8 cellular contexts compared by ENCODE assay signal in the genomic region with DNA sequence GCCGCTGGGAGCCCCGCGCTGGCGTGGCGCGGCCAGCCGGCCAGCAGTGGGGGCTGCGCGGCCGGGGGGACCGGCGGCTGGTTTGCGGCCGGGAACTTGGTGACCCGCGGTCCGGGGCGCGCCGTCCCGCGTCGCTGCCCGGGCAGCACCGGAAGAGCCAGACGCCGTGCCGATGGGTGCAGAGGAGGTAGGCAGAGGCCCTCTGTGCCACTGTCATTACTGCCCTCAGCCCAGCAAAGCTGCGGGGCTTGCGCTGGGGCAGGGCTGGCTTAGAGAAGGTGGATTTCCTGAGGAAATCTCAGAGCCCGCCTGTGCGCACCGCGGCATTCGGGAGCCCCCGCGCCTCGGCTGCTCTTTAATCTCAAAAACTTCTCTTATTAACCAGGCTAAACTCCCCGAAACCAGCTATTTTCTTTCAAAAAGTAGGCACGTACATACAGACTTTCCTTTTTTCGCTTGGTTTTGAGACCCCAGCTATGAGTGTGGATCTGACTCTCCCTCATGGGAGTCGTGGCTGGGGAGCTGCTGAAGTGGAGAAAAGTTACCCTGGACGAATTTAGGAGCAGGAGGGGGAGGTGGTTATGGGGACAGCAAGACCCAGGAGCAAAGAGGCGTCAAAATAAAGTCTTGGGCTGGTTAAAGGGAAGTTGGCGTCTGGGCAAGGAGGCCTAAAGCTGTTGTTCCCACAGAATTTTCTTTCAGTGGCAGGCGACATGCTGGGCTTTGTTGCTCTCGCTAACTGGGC. TPM values are rescaled to one million over a fixed set of nuclear protein-coding genes. Genes with fewer than 3 reads are reported as not detected.
A peak's percentile ranks its signal among the peaks of the same experiment; 100 is the strongest.
DNase-seq lines count a peak whose midpoint lies in the region; ATAC-seq and TF ChIP-seq lines count a peak whose summit lies in the region.

No MANE protein-coding gene starts in this region.

- TF ChIP-seq CTCF in LNCaP clone FGC (IDR thresholded peaks at IDR 0.05; ENCODE audit: control insufficient read depth, extremely low read depth, insufficient read depth) = no peak
- no peak for TF ChIP-seq CTCF in activated B cell treated with CpG ODN at 0.5 μM for 24 hours (IDR thresholded peaks at IDR 0.05)
- TF ChIP-seq CTCF in lower lobe of right lung (IDR thresholded peaks at IDR 0.05) = no peak

- CTCF ChIA-PET in CD8-positive, alpha-beta memory T cell (lab: Charles Lee) = interaction anchor here (0.6 to 1.8 kb wide), 6 partner anchors 10 to 115 kb away, joined by 3 to 6 read pairs (median 4); no protein-coding TSS in a partner anchor
- CTCF ChIA-PET in activated B cell treated with CpG ODN at 0.5 μM for 24 hours (lab: Charles Lee) = interaction anchor here (0.7 to 1.6 kb wide), 5 partner anchors 18 to 115 kb away, joined by 3 to 8 read pairs (median 4); no protein-coding TSS in a partner anchor

- peak overlapping the region; percentile 78 for H3K4me3 ChIP-seq in CD8-positive, alpha-beta memory T cell (ENCODE audit: low read length)
- H3K4me3 ChIP-seq in LNCaP clone FGC (ENCODE audit: low read depth, low read length) (peak overlapping the region; percentile 80), ectodermal cell (ENCODE audit: insufficient read depth, low read depth, low read length) (peak overlapping the region; percentile 68), lower lobe of right lung (peak overlapping the region; percentile 80)

- peak overlapping the region; percentile 86 to 99 (median 91) for H3K4me3 Mint-ChIP-seq in CD8-positive, alpha-beta memory T cell
- peak overlapping the region; percentile 97 for H3K4me3 Mint-ChIP-seq in activated B cell treated with CpG ODN at 0.5 μM for 24 hours
- peak overlapping the region; percentile 99 for H3K4me3 Mint-ChIP-seq in stimulated activated naive CD8-positive, alpha-beta T cell treated with anti-CD3 and anti-CD28 coated beads, Interleukin-15, Interleukin-2, amounts not matched to agents 100 ng/mL and 50 ng/mL, for 24 hours

- peaks cover 0 to 5% of the 10 kb centered on the region in 2 donors for H3K27me3 Mint-ChIP-seq in CD8-positive, alpha-beta memory T cell
- H3K27me3 Mint-ChIP-seq in activated B cell treated with CpG ODN at 0.5 μM for 24 hours = no peaks in the 10 kb centered on the region
- no peaks in the 10 kb centered on the region for H3K27me3 Mint-ChIP-seq in stimulated activated naive CD8-positive, alpha-beta T cell treated with anti-CD3 and anti-CD28 coated beads, Interleukin-15, Interleukin-2, amounts not matched to agents 100 ng/mL and 50 ng/mL, for 24 hours

- WGBS in ectodermal cell, 2 experiments = 1% methylated on average over 47 of the region's 47 CpGs

- no peaks in the 10 kb centered on the region for H3K9me3 ChIP-seq in CD8-positive, alpha-beta memory T cell (ENCODE audit: low read length)
- no peaks in the 10 kb centered on the region for H3K9me3 ChIP-seq in ectodermal cell (ENCODE audit: control insufficient read depth, low read length)
- H3K9me3 ChIP-seq in lower lobe of right lung = no peaks in the 10 kb centered on the region

- peak; percentile 11 for ATAC-seq in GM21529 (IDR thresholded peaks at IDR 0.05; ENCODE audit: unreplicated experiment)
- ATAC-seq in activated B cell treated with CpG ODN at 0.5 μM for 24 hours (ENCODE audit: low read depth) = peak; percentile 25
- peak; percentile 26 to 27 for ATAC-seq in lower lobe of right lung
- ATAC-seq in GM18868 (IDR thresholded peaks at IDR 0.05; ENCODE audit: unreplicated experiment) = no peak

- peaks cover 67% of the 10 kb centered on the region for H3K4me1 ChIP-seq in CD8-positive, alpha-beta memory T cell (ENCODE audit: insufficient read depth, low read length)
- H3K4me1 ChIP-seq in ectodermal cell (ENCODE audit: control insufficient read depth, insufficient read depth, low read length) = peaks cover 23% of the 10 kb centered on the region
- peaks cover 56% of the 10 kb centered on the region for H3K4me1 ChIP-seq in lower lobe of right lung

- peaks cover 63 to 65% (median 64%) of the 10 kb centered on the region in 3 donors for H3K4me1 Mint-ChIP-seq in CD8-positive, alpha-beta memory T cell
- H3K4me1 Mint-ChIP-seq in activated B cell treated with CpG ODN at 0.5 μM for 24 hours = peaks cover 61% of the 10 kb centered on the region
- H3K4me1 Mint-ChIP-seq in stimulated activated naive CD8-positive, alpha-beta T cell treated with anti-CD3 and anti-CD28 coated beads, Interleukin-15, Interleukin-2, amounts not matched to agents 100 ng/mL and 50 ng/mL, for 24 hours (ENCODE audit: low read depth) = peaks cover 60% of the 10 kb centered on the region

- H3K36me3 ChIP-seq in CD8-positive, alpha-beta memory T cell (ENCODE audit: insufficient read depth, low read length) = no peaks in the 10 kb centered on the region
- H3K36me3 ChIP-seq in ectodermal cell (ENCODE audit: control insufficient read depth, insufficient read depth, low read length) = no peaks in the 10 kb centered on the region
- no peaks in the 10 kb centered on the region for H3K36me3 ChIP-seq in lower lobe of right lung

- H3K9me3 Mint-ChIP-seq in CD8-positive, alpha-beta memory T cell = no peaks in the 10 kb centered on the region
- no peaks in the 10 kb centered on the region for H3K9me3 Mint-ChIP-seq in activated B cell treated with CpG ODN at 0.5 μM for 24 hours
- H3K9me3 Mint-ChIP-seq in stimulated activated naive CD8-positive, alpha-beta T cell treated with anti-CD3 and anti-CD28 coated beads, Interleukin-15, Interleukin-2, amounts not matched to agents 100 ng/mL and 50 ng/mL, for 24 hours = no peaks in the 10 kb centered on the region

- H3K27ac ChIP-seq in CD8-positive, alpha-beta memory T cell (ENCODE audit: low read depth, low read length) = peak overlapping the region; percentile 66
- peak overlapping the region; percentile 36 for H3K27ac ChIP-seq in ectodermal cell (ENCODE audit: insufficient read depth, low read depth, low read length, poor library complexity, severe bottlenecking)
- H3K27ac ChIP-seq in lower lobe of right lung = peak overlapping the region; percentile 93

- POLR2A ChIA-PET in CD8-positive, alpha-beta memory T cell (lab: Charles Lee) = interaction anchor here (0.7 to 3.2 kb wide), 6 partner anchors 13 to 155 kb away, joined by 3 to 30 read pairs (median 4); a partner anchor contains a TSS
- POLR2A ChIA-PET in activated B cell treated with CpG ODN at 0.5 μM for 24 hours (lab: Charles Lee) = interaction anchor here (0.6 to 6.1 kb wide), 29 partner anchors 10 to 819 kb away, joined by 3 to 38 read pairs (median 5); a partner anchor contains a TSS

- no peaks in the 10 kb centered on the region for H3K27me3 ChIP-seq in CD8-positive, alpha-beta memory T cell (ENCODE audit: insufficient read depth, low read length, poor library complexity, severe bottlenecking)
- H3K27me3 ChIP-seq in ectodermal cell (ENCODE audit: control insufficient read depth, insufficient read depth, low read length, poor library complexity, severe bottlenecking) (no peaks in the 10 kb centered on the region), lower lobe of right lung (ENCODE audit: low read depth) (no peaks in the 10 kb centered on the region)

- intact Hi-C loops in activated B cell treated with CpG ODN at 0.5 μM for 24 hours (cut with micrococcal nuclease) (loop anchor here (5.0 to 10.0 kb wide), 3 partner anchors 460 to 1193 kb away; a partner anchor contains a TSS), lower lobe of right lung (cut with DNase I) (no loop called here)

- peaks cover 0 to 3% (median 1%) of the 10 kb centered on the region in 3 donors for H3K36me3 Mint-ChIP-seq in CD8-positive, alpha-beta memory T cell
- peaks cover 5% of the 10 kb centered on the region for H3K36me3 Mint-ChIP-seq in activated B cell treated with CpG ODN at 0.5 μM for 24 hours (ENCODE audit: low read depth)
- peaks cover 23% of the 10 kb centered on the region for H3K36me3 Mint-ChIP-seq in stimulated activated naive CD8-positive, alpha-beta T cell treated with anti-CD3 and anti-CD28 coated beads, Interleukin-15, Interleukin-2, amounts not matched to agents 100 ng/mL and 50 ng/mL, for 24 hours (ENCODE audit: low read depth)

- peak; percentile 35 to 62 (median 49) for DNase-seq in CD8-positive, alpha-beta memory T cell
- DNase-seq in LNCaP clone FGC (ENCODE audit: low read depth) (no peak), activated B cell treated with CpG ODN at 0.5 μM for 24 hours (peak; percentile 46), lower lobe of right lung (peak; percentile 54)

- H3K27ac Mint-ChIP-seq in CD8-positive, alpha-beta memory T cell = peak overlapping the region; percentile 95 to 100 (median 100)
- H3K27ac Mint-ChIP-seq in activated B cell treated with CpG ODN at 0.5 μM for 24 hours = peak overlapping the region; percentile 99
- peak overlapping the region; percentile 97 for H3K27ac Mint-ChIP-seq in stimulated activated naive CD8-positive, alpha-beta T cell treated with anti-CD3 and anti-CD28 coated beads, Interleukin-15, Interleukin-2, amounts not matched to agents 100 ng/mL and 50 ng/mL, for 24 hours

RNA-seq across cellular contexts. Expression of a gene that starts 0.8 kb away (rescaled TPM):
- 10 to 100 TPM; 51.4 to 53.9 TPM for total RNA-seq in CD8-positive, alpha-beta memory T cell
- 9.3 TPM for polyA plus RNA-seq in CD8-positive, alpha-beta memory T cell
- 63.5 and 67.1 TPM in 2 replicates for total RNA-seq in activated B cell treated with CpG ODN at 0.5 μM for 24 hours
- 4.8 TPM for polyA plus RNA-seq in ectodermal cell (2013, experiment 1 of 4)
- polyA plus RNA-seq in ectodermal cell (2013, experiment 2 of 4) = 6.7 TPM
- 4.8 TPM for polyA plus RNA-seq in ectodermal cell (2013, experiment 3 of 4)
- 4.9 TPM for polyA plus RNA-seq in ectodermal cell (2013, experiment 4 of 4)
- 80.1 TPM for total RNA-seq in lower lobe of right lung

RNA-seq across cellular contexts. Expression of a gene that starts 37.5 kb away (rescaled TPM):
- not detected for total RNA-seq in CD8-positive, alpha-beta memory T cell
- polyA plus RNA-seq in CD8-positive, alpha-beta memory T cell = not detected
- 0.05 TPM in 1 of 2 replicates, not detected in the other for total RNA-seq in activated B cell treated with CpG ODN at 0.5 μM for 24 hours
- polyA plus RNA-seq in ectodermal cell (2013, experiment 1 of 4) = 5.9 TPM
- 10.8 TPM for polyA plus RNA-seq in ectodermal cell (2013, experiment 2 of 4)
- polyA plus RNA-seq in ectodermal cell (2013, experiment 3 of 4) = 7.2 TPM
- polyA plus RNA-seq in ectodermal cell (2013, experiment 4 of 4) = 7.7 TPM
- not detected for total RNA-seq in lower lobe of right lung

Comparison
In these comparisons a context has a peak if more than half of its experiments do, and no peak if none do; other contexts are left out.
1. H3K27ac ChIP-seq: peak in every context shown above with its lines; median percentile 93 in lower lobe of right lung; 66 in CD8-positive, alpha-beta memory T cell; 36 in ectodermal cell.